Comparison of ENCODE assay signal across 8 cellular contexts in the genomic region with DNA sequence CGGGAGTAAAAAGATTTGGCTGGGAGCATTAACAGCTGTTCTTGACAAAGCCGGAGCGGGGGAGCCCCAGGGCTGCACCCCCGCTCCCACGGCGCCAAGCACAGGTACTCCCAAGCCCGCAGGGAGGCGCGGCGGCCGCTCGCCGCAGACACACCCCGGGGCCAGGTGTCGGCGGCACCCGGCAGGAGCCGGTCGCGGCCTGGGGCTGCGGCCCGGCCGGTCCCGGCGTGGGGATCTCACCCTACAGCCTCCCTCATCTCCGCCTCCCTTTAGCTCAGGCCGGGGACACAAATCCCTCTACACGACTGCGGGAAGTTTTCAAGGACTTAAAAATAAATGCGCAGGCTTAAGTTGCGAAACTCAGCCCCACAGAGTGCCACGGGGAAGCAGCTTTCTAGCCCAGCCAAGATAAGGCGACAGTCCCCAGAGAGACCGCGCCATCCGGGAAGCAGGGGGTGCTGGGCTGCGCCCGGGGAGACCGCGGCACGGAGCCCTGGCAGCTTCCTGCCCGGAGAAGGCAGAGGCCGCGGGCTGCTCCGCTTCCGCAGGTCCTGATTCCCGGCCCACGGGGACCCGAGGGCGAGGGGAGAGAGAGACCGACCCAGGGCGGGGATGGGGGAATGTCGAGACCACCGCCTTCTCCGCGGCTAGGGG. TPM values are rescaled to one million over a fixed set of nuclear protein-coding genes. Genes with fewer than 3 reads are reported as not detected.
A peak's percentile ranks its signal among the peaks of the same experiment; 100 is the strongest.
DNase-seq lines count a peak whose midpoint lies in the region; ATAC-seq and TF ChIP-seq lines count a peak whose summit lies in the region.

No MANE protein-coding gene starts in this region.

- peak; percentile 10; the same call in 1 of the 2 replicates for TF ChIP-seq CTCF in GM12875 (IDR thresholded peaks at IDR 0.05; ENCODE audit: borderline replicate concordance, insufficient read depth, low read depth, low read length)
- peak; percentile 30 for TF ChIP-seq CTCF in neural cell (IDR thresholded peaks at IDR 0.05; ENCODE audit: poor library complexity, severe bottlenecking)

- H3F3A ChIP-seq in neural cell (ENCODE audit: insufficient read depth, low read length, poor library complexity, severe bottlenecking) = no peaks in the 10 kb centered on the region

- peak; percentile 44 for ATAC-seq in HG02610 (IDR thresholded peaks at IDR 0.05; ENCODE audit: unreplicated experiment)

- peak overlapping the region; percentile 40 for H3K27ac ChIP-seq in neural cell (ENCODE audit: low read length)

- DNase-seq in ACHN = peak; percentile 35
- peak; percentile 29 for DNase-seq in NCI-H1048 (lab: John Stamatoyannopoulos, UW)
- peak; percentile 17 for DNase-seq in activated T-cell treated with anti-CD3 and anti-CD28 coated beads, Interleukin-2, amount 50 U/mL, for 1 hour
- peak; percentile 52 for DNase-seq in foreskin melanocyte
- DNase-seq in NCI-H2196 (lab: John Stamatoyannopoulos, UW; ENCODE audit: unreplicated experiment) = no peak

- peaks cover 14% of the 10 kb centered on the region for H3K27me3 ChIP-seq in neural cell (ENCODE audit: insufficient read depth, low read depth, low read length)

- H4K20me1 ChIP-seq in neural cell (ENCODE audit: insufficient read depth) = no peaks in the 10 kb centered on the region

- no peaks in the 10 kb centered on the region for H3K9me2 ChIP-seq in neural cell (ENCODE audit: insufficient read depth, low read length)

- peaks cover 35% of the 10 kb centered on the region for H3K79me2 ChIP-seq in neural cell (replicated peaks; ENCODE audit: insufficient read depth, low read length)

- H3K4me2 ChIP-seq in neural cell (ENCODE audit: low read length) = peak overlapping the region; percentile 88

- peak; percentile 14 for TF ChIP-seq RAD21 in neural cell (conservative IDR thresholded peaks at IDR 0.05)

- H3K9ac ChIP-seq in neural cell (ENCODE audit: low read length) = peak overlapping the region; percentile 81

- no peaks in the 10 kb centered on the region for H3K9me3 ChIP-seq in neural cell (ENCODE audit: low read length)

- TF ChIP-seq EP300 in neural cell (conservative IDR thresholded peaks at IDR 0.05; ENCODE audit: poor library complexity, severe bottlenecking) = no peak

- peak overlapping the region; percentile 36 for H2AFZ ChIP-seq in neural cell (ENCODE audit: low read depth, low read length)

- H3K4me3 ChIP-seq in GM12875 (ENCODE audit: low read depth, low read length) = peak overlapping the region; percentile 60
- H3K4me3 ChIP-seq in neural cell (ENCODE audit: low read length) = peak overlapping the region; percentile 96

- no peaks in the 10 kb centered on the region for H3K36me3 ChIP-seq in neural cell (ENCODE audit: insufficient read depth, low read length)

- in situ Hi-C loops in ACHN (cut with HindIII; ENCODE audit: low pct_ligation_motif_present, low pct_unique_long_range_greater_than_20kb, low sequenced_read_pairs) = no loop called here

TF ChIP-seq in neural cell, 6 proteins besides CTCF, POLR2A, EP300 and RAD21:
- TF ChIP-seq SMC3 (conservative IDR thresholded peaks at IDR 0.05; ENCODE audit: poor library complexity) (peak; percentile 15), REST (IDR thresholded peaks at IDR 0.05; ENCODE audit: borderline replicate concordance) (no peak)

RNA-seq across cellular contexts. Expression of gene SH3RF1, which starts 0.5 kb away (rescaled TPM):
- 3.1 TPM in 2 replicates for polyA plus RNA-seq in neural cell
- 8.9 and 10.0 TPM in 2 replicates for polyA minus RNA-seq in neural cell
